8 cellular contexts compared by ENCODE assay signal in the genomic region with DNA sequence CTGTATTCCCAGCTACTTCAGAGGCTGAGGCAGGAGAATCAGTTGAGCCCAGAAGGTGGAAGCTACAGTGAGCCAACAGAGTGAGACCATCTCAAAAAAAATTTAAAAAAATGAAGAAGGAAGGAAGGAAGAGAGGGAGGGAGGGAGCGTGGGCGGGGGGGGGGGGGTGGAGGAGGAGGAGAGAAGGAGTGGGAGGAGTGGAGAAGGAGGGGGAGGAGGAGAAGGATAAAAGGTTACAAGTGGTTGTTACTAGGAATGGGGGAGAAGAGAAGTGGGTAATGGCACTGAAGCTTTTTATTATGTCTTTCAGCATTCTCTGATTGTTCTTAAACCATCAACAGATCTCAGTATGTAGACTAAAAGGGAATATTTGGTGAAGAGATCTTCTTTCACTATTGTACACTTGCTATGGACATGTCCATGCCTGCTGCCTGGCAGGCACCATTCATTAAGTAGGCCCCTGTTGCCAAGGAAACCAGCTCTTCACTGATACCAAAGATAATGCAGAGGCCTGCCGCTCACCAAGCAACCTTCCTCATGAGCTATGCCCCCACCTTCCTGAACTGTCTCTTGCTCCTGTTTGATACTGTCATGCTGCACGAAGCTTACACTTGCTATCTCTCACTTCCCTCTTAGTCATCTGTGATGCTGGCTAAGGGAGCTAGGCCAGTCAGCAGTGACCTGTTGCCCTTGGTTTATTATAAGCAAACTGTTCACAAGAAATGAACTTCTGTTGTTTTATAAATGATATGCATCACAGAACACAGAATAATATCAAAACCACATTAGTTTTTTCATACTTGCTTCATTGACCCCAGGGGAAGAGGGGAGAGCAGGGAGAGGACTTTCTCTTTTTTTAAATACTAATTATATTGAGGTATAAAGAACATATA. TPM values are rescaled to one million over a fixed set of nuclear protein-coding genes. Genes with fewer than 3 reads are reported as not detected.
DNase-seq lines count a peak whose midpoint lies in the region; ATAC-seq, FAIRE-seq and TF ChIP-seq lines count a peak whose summit lies in the region.

No MANE protein-coding gene starts in this region.

- peak overlapping the region; percentile 24 for H3K27ac ChIP-seq in CD4-positive, CD25-positive, alpha-beta regulatory T cell (ENCODE audit: insufficient read depth, low read length, poor library complexity, severe bottlenecking)
- no peak overlapping the region for H3K27ac ChIP-seq in small intestine (ENCODE audit: low read depth in 1 of 2, low read length in 1 of 2)

- whole genome bisulfite sequencing in small intestine, 3 donors, result 50 to 73% (median 51%) methylated on average over 3 to 4 of the region's 4 CpGs

- TF ChIP-seq CTCF in neural crest cell (conservative IDR thresholded peaks at IDR 0.05), result no peak

- H3K36me3 Mint-ChIP-seq in CD4-positive, CD25-positive, alpha-beta regulatory T cell, result peaks cover 15% of the 10 kb centered on the region
- H3K36me3 Mint-ChIP-seq in neural crest cell (ENCODE audit: low read depth), result peaks cover 6% of the 10 kb centered on the region

- H3K27me3 ChIP-seq in CD4-positive, CD25-positive, alpha-beta regulatory T cell (ENCODE audit: control insufficient read depth, insufficient read depth, low read length), result no peaks in the 10 kb centered on the region
- no peaks in the 10 kb centered on the region for H3K27me3 ChIP-seq in small intestine (ENCODE audit: control insufficient read depth in 2 of 2, insufficient read depth in 2 of 2, low read length in 2 of 2)

- H3K27ac Mint-ChIP-seq in CD4-positive, CD25-positive, alpha-beta regulatory T cell, result peak overlapping the region; percentile 21 to 66 (median 64)
- H3K27ac Mint-ChIP-seq in neural crest cell (ENCODE audit: unreplicated experiment), result peak overlapping the region; percentile 97

- H3K4me1 ChIP-seq in CD4-positive, CD25-positive, alpha-beta regulatory T cell (ENCODE audit: control insufficient read depth, insufficient read depth, low read length, poor library complexity, severe bottlenecking), result peaks cover 6% of the 10 kb centered on the region
- no peaks in the 10 kb centered on the region for H3K4me1 ChIP-seq in small intestine (ENCODE audit: control insufficient read depth in 2 of 2, insufficient read depth in 1 of 2, low read depth in 1 of 2, low read length in 1 of 2)

- ATAC-seq in CD4-positive, CD25-positive, alpha-beta regulatory T cell (ENCODE audit: low read depth in 2 of 2), result peak; percentile 90 to 95
- ATAC-seq in GM19043 (IDR thresholded peaks at IDR 0.05; ENCODE audit: low read depth, unreplicated experiment) (peak; percentile 99), HG03095 (IDR thresholded peaks at IDR 0.05; ENCODE audit: unreplicated experiment) (peak; percentile 100), esophagus mucosa (peak; percentile 76)

- no peak overlapping the region for H3K4me3 Mint-ChIP-seq in CD4-positive, CD25-positive, alpha-beta regulatory T cell
- H3K4me3 Mint-ChIP-seq in neural crest cell, result peak overlapping the region; percentile 42

- no peaks in the 10 kb centered on the region for H3K27me3 Mint-ChIP-seq in CD4-positive, CD25-positive, alpha-beta regulatory T cell
- no peaks in the 10 kb centered on the region for H3K27me3 Mint-ChIP-seq in neural crest cell (ENCODE audit: low read depth)

- H3K9me3 Mint-ChIP-seq in CD4-positive, CD25-positive, alpha-beta regulatory T cell, result no peaks in the 10 kb centered on the region
- H3K9me3 Mint-ChIP-seq in neural crest cell, result no peaks in the 10 kb centered on the region

- no peaks in the 10 kb centered on the region for H3K36me3 ChIP-seq in CD4-positive, CD25-positive, alpha-beta regulatory T cell (ENCODE audit: control insufficient read depth, insufficient read depth, low read length)
- no peaks in the 10 kb centered on the region for H3K36me3 ChIP-seq in small intestine (ENCODE audit: control insufficient read depth in 2 of 2, insufficient read depth in 2 of 2, low read length in 2 of 2)

- FAIRE-seq in small intestine (lab: Jason Lieb, UNC), result no peak

- H3K4me3 ChIP-seq in CD4-positive, CD25-positive, alpha-beta regulatory T cell (ENCODE audit: low read depth, low read length), result peak overlapping the region; percentile 26
- no peak overlapping the region for H3K4me3 ChIP-seq in small intestine (ENCODE audit: low read depth in 1 of 2, low read length in 2 of 2)

- peaks cover 0 to 32% (median 20%) of the 10 kb centered on the region in 4 donors for H3K4me1 Mint-ChIP-seq in CD4-positive, CD25-positive, alpha-beta regulatory T cell
- H3K4me1 Mint-ChIP-seq in neural crest cell, result peaks cover 34% of the 10 kb centered on the region

- H3K9me3 ChIP-seq in CD4-positive, CD25-positive, alpha-beta regulatory T cell (ENCODE audit: control insufficient read depth in 2 of 2, low read length in 2 of 2), result no peaks in the 10 kb centered on the region
- H3K9me3 ChIP-seq in small intestine (ENCODE audit: control insufficient read depth, low read depth), result no peaks in the 10 kb centered on the region

- DNase-seq in CD4-positive, CD25-positive, alpha-beta regulatory T cell, result peak; percentile 7 to 66 (median 26)
- peak; percentile 60 for DNase-seq in NCI-H2081 treated with DMSO at 0.1 percent for 48 hours (lab: John Stamatoyannopoulos, UW)
- peak; percentile 43 for DNase-seq in UCSD-AML1 (lab: John Stamatoyannopoulos, UW; ENCODE audit: unreplicated experiment)
- peak; percentile 46 for DNase-seq in neural crest cell (ENCODE audit: low read depth, low spot score)
- DNase-seq in small intestine, result no peak

RNA-seq across cellular contexts. Expression of a gene that starts 23.1 kb away (rescaled TPM):
- total RNA-seq in CD4-positive, CD25-positive, alpha-beta regulatory T cell, result 34.0 TPM
- 10 to 100 TPM in 1 of 4 donors, 1 to 10 TPM in 3; 3.5 to 10.7 (median 6.9) TPM for polyA plus RNA-seq in CD4-positive, CD25-positive, alpha-beta regulatory T cell
- total RNA-seq in esophagus mucosa (8.5 TPM), neural crest cell (27.9 and 30.1 TPM in 2 replicates)
- polyA plus RNA-seq in small intestine, result 1 to 10 TPM; 1.8 to 4.0 (median 1.9) TPM

RNA-seq across cellular contexts. Expression of a gene that starts 23.5 kb away (rescaled TPM):
- 34.5 TPM for total RNA-seq in CD4-positive, CD25-positive, alpha-beta regulatory T cell
- polyA plus RNA-seq in CD4-positive, CD25-positive, alpha-beta regulatory T cell, result 10 to 100 TPM; 18.8 to 23.0 (median 22.0) TPM
- total RNA-seq in esophagus mucosa (17.0 TPM), neural crest cell (62.7 and 63.6 TPM in 2 replicates)
- 10 to 100 TPM in 2 of 3 donors, 1 to 10 TPM in 1; 5.6 to 20.2 (median 10.8) TPM for polyA plus RNA-seq in small intestine

RNA-seq across cellular contexts. Expression of a gene that starts 24.9 kb away (rescaled TPM):
- 139 TPM for total RNA-seq in CD4-positive, CD25-positive, alpha-beta regulatory T cell
- 10 to 100 TPM; 24.6 to 35.2 (median 27.1) TPM for polyA plus RNA-seq in CD4-positive, CD25-positive, alpha-beta regulatory T cell
- total RNA-seq in esophagus mucosa (4.3 TPM), neural crest cell (8.9 and 11.3 TPM in 2 replicates)
- 10 to 100 TPM in 2 of 3 donors, 1 to 10 TPM in 1; 8.8 to 23.5 (median 19.2) TPM for polyA plus RNA-seq in small intestine

Comparison
In these comparisons a context has a peak if more than half of its experiments do, and no peak if none do; other contexts are left out.
1. RNA of a gene that starts 24.9 kb away (total RNA-seq): 139 TPM in CD4-positive, CD25-positive, alpha-beta regulatory T cell (single experiment); 8.9 to 11.3 TPM in neural crest cell and 4.3 TPM in esophagus mucosa (single experiment); every median in the first group is over 10 times any median in the second.
2. Peak in every context shown above with its lines, with median percentiles within 50 percentile points of each other: ATAC-seq.